18 cellular contexts compared by ENCODE assay signal in genomic region chr12:40711121-40711520, GRCh38. TPM values are rescaled to one million over a fixed set of nuclear protein-coding genes. Genes with fewer than 3 reads are reported as not detected.
"Had no signal": no experiment of that assay in that cellular context is flagged by ENCODE, and none has a peak within 500 bp of the region (broad histone marks: within the 10 kb centered on the region; RNA-seq: fewer than 3 reads in every experiment).

No MANE protein-coding gene starts in this region.

- H3K9me3 ChIP-seq: esophagus muscularis mucosa, gastrocnemius medialis, pancreas had no signal

- H3K4me1 ChIP-seq: esophagus muscularis mucosa, gastrocnemius medialis had no signal

- H3K27ac Mint-ChIP-seq: dendritic cell treated with granulocyte-macrophage colony-stimulating factor and Interleukin-4, amounts not matched to agents 40 ng/mL and 50 ng/mL, for 4 days; effector memory CD8-positive, alpha-beta T cell; naive thymus-derived CD8-positive, alpha-beta T cell; progenitor cell of endocrine pancreas had no signal

- H3K9me3 Mint-ChIP-seq: dendritic cell treated with granulocyte-macrophage colony-stimulating factor and Interleukin-4, amounts not matched to agents 40 ng/mL and 50 ng/mL, for 4 days had no signal

- H3K4me2 ChIP-seq: smooth muscle cell had no signal

- DNase-seq: effector memory CD8-positive, alpha-beta T cell; gastrocnemius medialis; islet precursor cell; mammary epithelial cell; naive thymus-derived CD8-positive, alpha-beta T cell; occipital lobe; pancreas; right cardiac atrium; stimulated activated CD4-positive, alpha-beta T cell treated with anti-CD3 and anti-CD28 coated beads, Interleukin-2, amount 100 ng/mL, for 48 hours; stimulated activated naive CD4-positive, alpha-beta T cell treated with Interleukin-2 at 50 U/mL for 16 hours; trophoblast cell had no signal

- H3K4me3 Mint-ChIP-seq: dendritic cell treated with granulocyte-macrophage colony-stimulating factor and Interleukin-4, amounts not matched to agents 40 ng/mL and 50 ng/mL, for 4 days; effector memory CD8-positive, alpha-beta T cell; naive thymus-derived CD8-positive, alpha-beta T cell had no signal

- H3K27me3 ChIP-seq: esophagus muscularis mucosa, gastrocnemius medialis, pancreas had no signal

- H3K27ac ChIP-seq: epithelial cell of prostate, esophagus muscularis mucosa, gastrocnemius medialis, pancreas had no signal

- H3K4me3 ChIP-seq: esophagus muscularis mucosa, gastrocnemius medialis, pancreas, smooth muscle cell had no signal

- H3K4me1 Mint-ChIP-seq: naive thymus-derived CD8-positive, alpha-beta T cell had no signal

- H3K36me3 Mint-ChIP-seq: naive thymus-derived CD8-positive, alpha-beta T cell had no signal

- ATAC-seq: effector memory CD8-positive, alpha-beta T cell; gastrocnemius medialis; left lobe of liver; naive thymus-derived CD8-positive, alpha-beta T cell; pancreas; right cardiac atrium had no signal

- H3K27me3 Mint-ChIP-seq: dendritic cell treated with granulocyte-macrophage colony-stimulating factor and Interleukin-4, amounts not matched to agents 40 ng/mL and 50 ng/mL, for 4 days; effector memory CD8-positive, alpha-beta T cell; naive thymus-derived CD8-positive, alpha-beta T cell; progenitor cell of endocrine pancreas had no signal

- FAIRE-seq: pancreas had no signal

- H3K36me3 ChIP-seq: esophagus muscularis mucosa, gastrocnemius medialis, pancreas had no signal

RNA-seq across cellular contexts. Expression of gene CNTN1, which starts 18.9 kb away (rescaled TPM):
- total RNA-seq: mononuclear cell; naive thymus-derived CD8-positive, alpha-beta T cell had no signal
- polyA plus RNA-seq: naive thymus-derived CD8-positive, alpha-beta T cell had no signal
